27 cellular contexts compared by ENCODE assay signal in the genomic region with DNA sequence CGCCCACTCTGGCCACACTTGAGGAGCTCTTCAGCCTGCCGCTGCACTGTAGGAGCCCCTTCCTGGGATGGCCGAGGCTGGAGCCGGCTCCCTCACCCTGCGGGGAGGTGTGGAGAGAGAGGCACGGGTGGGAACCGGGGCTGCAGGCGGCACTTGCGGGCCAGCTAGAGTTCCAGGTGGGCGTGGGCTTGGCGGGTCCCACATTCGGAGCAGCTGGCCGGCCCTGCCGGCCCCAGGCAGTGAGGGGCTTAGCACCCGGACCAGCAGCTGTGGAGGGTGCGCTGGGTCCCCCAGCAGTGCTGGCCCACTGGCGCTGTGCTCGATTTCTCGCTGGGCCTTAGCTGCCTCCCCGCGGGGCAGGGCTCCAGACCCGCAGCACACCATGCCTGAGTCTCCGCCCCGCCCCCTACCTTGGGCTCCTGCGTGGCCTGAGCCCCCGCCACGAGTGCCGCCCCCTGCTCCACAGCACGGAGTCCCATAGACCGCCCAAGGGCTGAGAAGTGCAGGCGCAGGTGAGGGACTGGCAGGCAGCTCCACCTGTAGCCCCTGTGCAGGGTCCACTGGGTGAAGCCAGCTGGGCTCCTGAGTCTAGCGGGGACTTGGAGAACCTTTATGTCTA.
A peak's percentile ranks its signal among the peaks of the same experiment; 100 is the strongest.
DNase-seq lines count a peak whose midpoint lies in the region; ATAC-seq, FAIRE-seq and TF ChIP-seq lines count a peak whose summit lies in the region.
"Had no signal": no experiment of that assay in that cellular context is flagged by ENCODE, and none has a peak within 500 bp of the region (broad histone marks: within the 10 kb centered on the region; RNA-seq: fewer than 3 reads in every experiment).

No MANE protein-coding gene starts in this region.

- H3K27ac ChIP-seq in kidney (ENCODE audit: low read depth in 2 of 2, low read length in 2 of 2) (no peak overlapping the region), neuronal stem cell (replicated peaks; ENCODE audit: low read length) (no peak overlapping the region)
- H3K27ac ChIP-seq: BLaER1 had no signal

- H2AFZ ChIP-seq in neuronal stem cell (ENCODE audit: low read length) = no peak overlapping the region

- no peak overlapping the region for H2BK15ac ChIP-seq in neuronal stem cell (ENCODE audit: low read length)

- no peak for TF ChIP-seq CTCF in kidney (IDR thresholded peaks at IDR 0.05; ENCODE audit: borderline replicate concordance, extremely low read depth, insufficient read depth)
- no peak for TF ChIP-seq CTCF in natural killer cell (IDR thresholded peaks at IDR 0.05)

- H3K18ac ChIP-seq in neuronal stem cell (ENCODE audit: low read length) = peak overlapping the region; percentile 17

- FAIRE-seq in kidney (lab: Jason Lieb, UNC) = no peak
- FAIRE-seq: A204.1, GM12878, GM12892, GM18507 had no signal

- no peak overlapping the region for H3K4me3 Mint-ChIP-seq in stimulated activated memory B cell treated with anti-CD40 and anti-IgM and Interleukin-4, amounts not matched to agents 10 μg/mL and 1 μg/mL and 100 μg/mL, for 72 hours
- no peak overlapping the region for H3K4me3 Mint-ChIP-seq in natural killer cell
- H3K4me3 Mint-ChIP-seq: CD14-positive monocyte had no signal

- H3K23ac ChIP-seq in neuronal stem cell (ENCODE audit: low read depth, low read length, poor library complexity) = no peak overlapping the region

- H3K79me1 ChIP-seq in neuronal stem cell (ENCODE audit: low read depth, low read length) = no peaks in the 10 kb centered on the region

- no peaks in the 10 kb centered on the region for H3K27me3 ChIP-seq in neuronal stem cell (ENCODE audit: control insufficient read depth in 3 of 3, insufficient read depth in 3 of 3, low read depth in 1 of 3, low read length in 3 of 3)
- H3K27me3 ChIP-seq: BE2C, BLaER1 had no signal

- no peaks in the 10 kb centered on the region for H3K36me3 Mint-ChIP-seq in stimulated activated memory B cell treated with anti-CD40 and anti-IgM and Interleukin-4, amounts not matched to agents 10 μg/mL and 1 μg/mL and 100 μg/mL, for 72 hours
- no peaks in the 10 kb centered on the region for H3K36me3 Mint-ChIP-seq in natural killer cell
- H3K36me3 Mint-ChIP-seq: CD14-positive monocyte; CD4-positive, alpha-beta memory T cell; CD4-positive, CD25-positive, alpha-beta regulatory T cell; CD8-positive, alpha-beta memory T cell had no signal

- peak; percentile 47 for ATAC-seq in stimulated activated memory B cell treated with anti-CD40 and anti-IgM and Interleukin-4, amounts not matched to agents 10 μg/mL and 1 μg/mL and 100 μg/mL, for 72 hours
- no peak for ATAC-seq in natural killer cell
- ATAC-seq in GM21576 (IDR thresholded peaks at IDR 0.05; ENCODE audit: unreplicated experiment) = no peak
- ATAC-seq: GM12878 had no signal

- H3K9me3 ChIP-seq in kidney (ENCODE audit: control insufficient read depth in 1 of 2, low read length in 2 of 2) = no peaks in the 10 kb centered on the region
- peaks cover 0 to 2% of the 10 kb centered on the region in 2 donors for H3K9me3 ChIP-seq in neuronal stem cell (replicated peaks in 1 of 2; ENCODE audit: control insufficient read depth in 2 of 2, insufficient read depth in 1 of 2, low read depth in 1 of 2, low read length in 2 of 2)
- H3K9me3 ChIP-seq: BE2C had no signal

- no peak overlapping the region for H2BK5ac ChIP-seq in neuronal stem cell (ENCODE audit: low read length)

- H2BK120ac ChIP-seq in neuronal stem cell (ENCODE audit: low read depth, low read length) = no peak overlapping the region

- no peak overlapping the region for H4K91ac ChIP-seq in neuronal stem cell (ENCODE audit: low read depth, low read length, poor library complexity)

- peak overlapping the region; percentile 38 for H3K14ac ChIP-seq in neuronal stem cell (ENCODE audit: low read length)

- H3K4ac ChIP-seq in neuronal stem cell (ENCODE audit: low read length) = no peak overlapping the region

- no CpG with 5 or more reads among the region's 32 CpGs for WGBS in neuronal stem cell (ENCODE audit: extremely low coverage in 2 of 2, insufficient read length in 2 of 2, insufficient replicate concordance in 1 of 2), 2 donors

- H3K27me3 Mint-ChIP-seq in stimulated activated memory B cell treated with anti-CD40 and anti-IgM and Interleukin-4, amounts not matched to agents 10 μg/mL and 1 μg/mL and 100 μg/mL, for 72 hours = no peaks in the 10 kb centered on the region
- no peaks in the 10 kb centered on the region for H3K27me3 Mint-ChIP-seq in natural killer cell (ENCODE audit: low read depth in 2 of 2)

- H3K27ac Mint-ChIP-seq in stimulated activated memory B cell treated with anti-CD40 and anti-IgM and Interleukin-4, amounts not matched to agents 10 μg/mL and 1 μg/mL and 100 μg/mL, for 72 hours = no peak overlapping the region
- no peak overlapping the region for H3K27ac Mint-ChIP-seq in natural killer cell
- H3K27ac Mint-ChIP-seq: CD14-positive monocyte; CD4-positive, alpha-beta memory T cell; CD4-positive, CD25-positive, alpha-beta regulatory T cell; CD8-positive, alpha-beta memory T cell had no signal

- no peaks in the 10 kb centered on the region for H3K4me1 ChIP-seq in kidney (ENCODE audit: control insufficient read depth in 1 of 2, insufficient read depth in 1 of 2, low read depth in 1 of 2, low read length in 2 of 2)
- peaks cover 0 to 1% of the 10 kb centered on the region in 2 donors for H3K4me1 ChIP-seq in neuronal stem cell (ENCODE audit: control insufficient read depth in 2 of 2, insufficient read depth in 1 of 2, low read depth in 1 of 2, low read length in 2 of 2)
- H3K4me1 ChIP-seq: BE2C, BLaER1 had no signal

- no peak overlapping the region for H2AK5ac ChIP-seq in neuronal stem cell (ENCODE audit: low read depth, low read length)

- no peaks in the 10 kb centered on the region for H3K4me1 Mint-ChIP-seq in stimulated activated memory B cell treated with anti-CD40 and anti-IgM and Interleukin-4, amounts not matched to agents 10 μg/mL and 1 μg/mL and 100 μg/mL, for 72 hours
- peaks cover 5 to 6% of the 10 kb centered on the region in 2 donors for H3K4me1 Mint-ChIP-seq in natural killer cell

- H2BK12ac ChIP-seq in neuronal stem cell (ENCODE audit: low read length) = no peak overlapping the region

- H4K8ac ChIP-seq in neuronal stem cell (ENCODE audit: low read depth, low read length) = no peak overlapping the region

- H3K9ac ChIP-seq in kidney (ENCODE audit: low read length in 2 of 2) (no peak overlapping the region), neuronal stem cell (ENCODE audit: low read depth, low read length, poor library complexity) (no peak overlapping the region)
- H3K9ac ChIP-seq: BLaER1 had no signal

- DNase-seq in kidney = peak; percentile 65
- no peak for DNase-seq in neuronal stem cell (ENCODE audit: low spot score)
- no peak for DNase-seq in natural killer cell
- no peak for DNase-seq in OCI-M2 (lab: John Stamatoyannopoulos, UW; ENCODE audit: unreplicated experiment)
- DNase-seq: 8988T; ACHN; BE2C; C1 segment of cervical spinal cord; CD4-positive, alpha-beta memory T cell; CD4-positive, CD25-positive, alpha-beta regulatory T cell; CD8-positive, alpha-beta memory T cell; COR-L47; DMS 273 treated with DMSO at 0.1 percent for 48 hours; DMS153; DMS53; DMS79; DND-41; EL; GDM1 had no signal

- intact Hi-C loops in kidney (cut with DNase I) (no loop called here), natural killer cell (cut with micrococcal nuclease) (no loop called here)

- H3K4me3 ChIP-seq in kidney (ENCODE audit: low read length in 2 of 2) (no peak overlapping the region), neuronal stem cell (ENCODE audit: low read length in 2 of 2) (no peak overlapping the region)
- H3K4me3 ChIP-seq: BLaER1, GM12878 had no signal

- no peaks in the 10 kb centered on the region for H3K9me3 Mint-ChIP-seq in stimulated activated memory B cell treated with anti-CD40 and anti-IgM and Interleukin-4, amounts not matched to agents 10 μg/mL and 1 μg/mL and 100 μg/mL, for 72 hours
- peaks cover 0 to 2% of the 10 kb centered on the region in 2 donors for H3K9me3 Mint-ChIP-seq in natural killer cell
- H3K9me3 Mint-ChIP-seq: CD4-positive, alpha-beta memory T cell; CD8-positive, alpha-beta memory T cell had no signal

- H3K36me3 ChIP-seq in kidney (ENCODE audit: control insufficient read depth in 1 of 2, insufficient read depth in 2 of 2, low read length in 2 of 2) (no peaks in the 10 kb centered on the region), neuronal stem cell (replicated peaks in 1 of 2; ENCODE audit: control insufficient read depth in 2 of 2, insufficient read depth in 2 of 2, low read length in 2 of 2) (no peaks in the 10 kb centered on the region)
- H3K36me3 ChIP-seq: BE2C, BLaER1 had no signal

- H3K4me2 ChIP-seq in neuronal stem cell (ENCODE audit: insufficient read depth, low read length, poor library complexity, severe bottlenecking) = no peak overlapping the region
- H3K4me2 ChIP-seq: BLaER1 had no signal
